In the genomic region with DNA sequence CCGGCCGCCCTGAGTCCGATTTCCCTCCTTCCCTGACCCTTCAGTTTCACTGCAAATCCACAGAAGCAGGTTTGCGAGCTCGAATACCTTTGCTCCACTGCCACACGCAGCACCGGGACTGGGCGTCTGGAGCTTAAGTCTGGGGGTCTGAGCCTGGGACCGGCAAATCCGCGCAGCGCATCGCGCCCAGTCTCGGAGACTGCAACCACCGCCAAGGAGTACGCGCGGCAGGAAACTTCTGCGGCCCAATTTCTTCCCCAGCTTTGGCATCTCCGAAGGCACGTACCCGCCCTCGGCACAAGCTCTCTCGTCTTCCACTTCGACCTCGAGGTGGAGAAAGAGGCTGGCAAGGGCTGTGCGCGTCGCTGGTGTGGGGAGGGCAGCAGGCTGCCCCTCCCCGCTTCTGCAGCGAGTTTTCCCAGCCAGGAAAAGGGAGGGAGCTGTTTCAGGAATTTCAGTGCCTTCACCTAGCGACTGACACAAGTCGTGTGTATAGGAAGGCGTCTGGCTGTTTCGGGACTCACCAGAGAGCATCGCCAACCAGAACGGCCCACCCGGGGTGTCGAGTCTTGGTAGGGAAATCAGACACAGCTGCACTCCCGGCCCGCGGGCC, we compare ENCODE assay signal across 13 cellular contexts. TPM values are rescaled to one million over a fixed set of nuclear protein-coding genes. Genes with fewer than 3 reads are reported as not detected.
A peak's percentile ranks its signal among the peaks of the same experiment; 100 is the strongest.
DNase-seq lines count a peak whose midpoint lies in the region; ATAC-seq, FAIRE-seq and TF ChIP-seq lines count a peak whose summit lies in the region.
"Had no signal": no experiment of that assay in that cellular context is flagged by ENCODE, and none has a peak within 500 bp of the region (broad histone marks: within the 10 kb centered on the region; RNA-seq: fewer than 3 reads in every experiment).

No MANE protein-coding gene starts in this region.

- no peaks in the 10 kb centered on the region for H3K9me3 Mint-ChIP-seq in activated naive CD8-positive, alpha-beta T cell treated with anti-CD3 and anti-CD28 coated beads, Interleukin-2, amount 10 ng/mL, durations not matched to agents 7 days and 5 days

- peaks cover 5% of the 10 kb centered on the region for H3K27me3 ChIP-seq in parathyroid adenoma (ENCODE audit: control insufficient read depth, insufficient read depth, low read length)

- peak overlapping the region; percentile 62 for H2AFZ ChIP-seq in parathyroid adenoma

- DNase-seq in activated naive CD8-positive, alpha-beta T cell treated with anti-CD3 and anti-CD28 coated beads, Interleukin-2, amount 10 ng/mL, durations not matched to agents 7 days and 5 days = peak; percentile 43
- DNase-seq in hepatic stellate cell (ENCODE audit: low spot score) (peak; percentile 32), RCC 7860 (ENCODE audit: low spot score) (no peak), NCI-H524 (lab: John Stamatoyannopoulos, UW) (no peak), NCI-H2227 (lab: John Stamatoyannopoulos, UW; ENCODE audit: unreplicated experiment) (no peak), NCI-H187 (lab: John Stamatoyannopoulos, UW) (no peak)
- DNase-seq: erythroblast, right lobe of liver had no signal

- H3K4me3 Mint-ChIP-seq in activated naive CD8-positive, alpha-beta T cell treated with anti-CD3 and anti-CD28 coated beads, Interleukin-2, amount 10 ng/mL, durations not matched to agents 7 days and 5 days = peak overlapping the region; percentile 39

- H3K27me3 Mint-ChIP-seq in activated naive CD8-positive, alpha-beta T cell treated with anti-CD3 and anti-CD28 coated beads, Interleukin-2, amount 10 ng/mL, durations not matched to agents 7 days and 5 days = peaks cover 89% of the 10 kb centered on the region

- POLR2A ChIA-PET in activated naive CD8-positive, alpha-beta T cell treated with anti-CD3 and anti-CD28 coated beads, Interleukin-2, amount 10 ng/mL, durations not matched to agents 7 days and 5 days (lab: Charles Lee) = no interaction called here

- TF ChIP-seq CTCF in parathyroid adenoma (IDR thresholded peaks at IDR 0.05) = no peak

- ATAC-seq in activated naive CD8-positive, alpha-beta T cell treated with anti-CD3 and anti-CD28 coated beads, Interleukin-2, amount 10 ng/mL, durations not matched to agents 7 days and 5 days (ENCODE audit: low read depth) = no peak
- ATAC-seq: right lobe of liver had no signal

- H3K9me3 ChIP-seq in ES-I3 (ENCODE audit: control insufficient read depth, insufficient read depth, low read length) (no peaks in the 10 kb centered on the region), parathyroid adenoma (ENCODE audit: control insufficient read depth, low read length) (no peaks in the 10 kb centered on the region)
- H3K9me3 ChIP-seq: ascending aorta, right lobe of liver had no signal

- H3K9ac ChIP-seq in ES-I3 (ENCODE audit: low read depth, low read length) (peak overlapping the region; percentile 47; the same call in 1 of the 2 replicates), parathyroid adenoma (no peak overlapping the region)

- no peaks in the 10 kb centered on the region for H3K79me2 ChIP-seq in parathyroid adenoma

- no peak overlapping the region for H3K27ac Mint-ChIP-seq in activated naive CD8-positive, alpha-beta T cell treated with anti-CD3 and anti-CD28 coated beads, Interleukin-2, amount 10 ng/mL, durations not matched to agents 7 days and 5 days

- no peaks in the 10 kb centered on the region for H3K36me3 Mint-ChIP-seq in activated naive CD8-positive, alpha-beta T cell treated with anti-CD3 and anti-CD28 coated beads, Interleukin-2, amount 10 ng/mL, durations not matched to agents 7 days and 5 days

- H3K4me3 ChIP-seq in parathyroid adenoma (ENCODE audit: low read depth, low read length) = no peak overlapping the region
- H3K4me3 ChIP-seq: ascending aorta, right lobe of liver had no signal

- H3K4me1 ChIP-seq in ES-I3 (ENCODE audit: insufficient read depth, low read length) = no peaks in the 10 kb centered on the region; the same call in 1 of the 2 replicates
- no peaks in the 10 kb centered on the region for H3K4me1 ChIP-seq in parathyroid adenoma

- no peak overlapping the region for H3K4me2 ChIP-seq in parathyroid adenoma (ENCODE audit: low read length)

- H3K27ac ChIP-seq in parathyroid adenoma = no peak overlapping the region
- H3K27ac ChIP-seq: ascending aorta, right lobe of liver had no signal

- no peak for FAIRE-seq in RCC 7860 (lab: Jason Lieb, UNC)
- FAIRE-seq: GM19239 had no signal

- H3K36me3 ChIP-seq in ES-I3 (ENCODE audit: insufficient read depth, low read length) (no peaks in the 10 kb centered on the region), parathyroid adenoma (ENCODE audit: control insufficient read depth, insufficient read depth, low read length) (no peaks in the 10 kb centered on the region)
- H3K36me3 ChIP-seq: right lobe of liver had no signal

- H3K4me1 Mint-ChIP-seq in activated naive CD8-positive, alpha-beta T cell treated with anti-CD3 and anti-CD28 coated beads, Interleukin-2, amount 10 ng/mL, durations not matched to agents 7 days and 5 days = peaks cover 15% of the 10 kb centered on the region

RNA-seq across cellular contexts. Expression of gene SIX2, which starts 4.6 kb away (rescaled TPM):
- not detected for total RNA-seq in activated naive CD8-positive, alpha-beta T cell treated with anti-CD3 and anti-CD28 coated beads, Interleukin-2, amount 10 ng/mL, durations not matched to agents 7 days and 5 days
- total RNA-seq: liver, right lobe of liver had no signal

Comparison
In these comparisons a context has a peak if more than half of its experiments do, and no peak if none do; other contexts are left out.
1. DNase-seq: peak in activated naive CD8-positive, alpha-beta T cell treated with anti-CD3 and anti-CD28 coated beads, Interleukin-2, amount 10 ng/mL, durations not matched to agents 7 days and 5 days (single experiment) and hepatic stellate cell (single experiment); none in RCC 7860 (single experiment), NCI-H524 (0 of 2), NCI-H2227 (single experiment) and NCI-H187 (0 of 2).